Comparison of ENCODE assay signal across 17 cellular contexts in genomic region chr20:63655249-63655648, GRCh38. TPM values are rescaled to one million over a fixed set of nuclear protein-coding genes. Genes with fewer than 3 reads are reported as not detected.
"Had no signal": no experiment of that assay in that cellular context is flagged by ENCODE, and none has a peak within 500 bp of the region (broad histone marks: within the 10 kb centered on the region; RNA-seq: fewer than 3 reads in every experiment).

No MANE protein-coding gene starts in this region.

- H3K36me3 Mint-ChIP-seq: mesothelial cell of epicardium, WTC11 had no signal

- DNase-seq: activated CD4-positive, alpha-beta memory T cell treated with anti-CD3 and anti-CD28 coated beads, Interleukin-2, amount 10 ng/mL, durations not matched to agents 7 days and 5 days; activated CD4-positive, alpha-beta T cell treated with anti-CD3 and anti-CD28 coated beads for 4 hours; activated effector memory CD4-positive, alpha-beta T cell treated with Interleukin-2 at 50 U/mL for 16 hours; activated naive CD4-positive, alpha-beta T cell treated with anti-CD3 and anti-CD28 coated beads, Interleukin-2, amount 50 U/mL, for 16 hours; activated T-cell treated with anti-CD3 and anti-CD28 coated beads, Interleukin-2, amount 50 U/mL, for 4 hours; adrenal gland; dorsolateral prefrontal cortex; islet precursor cell; pancreas; stimulated activated CD4-positive, alpha-beta T cell treated with anti-CD3 and anti-CD28 coated beads, Interleukin-1b, Interleukin-23, amount 100 ng/mL, for 48 hours; stomach; testis had no signal

- H3K27ac Mint-ChIP-seq: activated CD4-positive, alpha-beta memory T cell treated with anti-CD3 and anti-CD28 coated beads, Interleukin-2, amount 10 ng/mL, durations not matched to agents 7 days and 5 days; mesothelial cell of epicardium; WTC11 had no signal

- H3K27ac ChIP-seq: adrenal gland, pancreas, testis had no signal

- H3K4me3 Mint-ChIP-seq: activated CD4-positive, alpha-beta memory T cell treated with anti-CD3 and anti-CD28 coated beads, Interleukin-2, amount 10 ng/mL, durations not matched to agents 7 days and 5 days; activated T-cell treated with anti-CD3 and anti-CD28 coated beads, Interleukin-2, amount 50 U/mL, for 4 hours had no signal

- H3K4me3 ChIP-seq: adrenal gland, dorsolateral prefrontal cortex, gastroesophageal sphincter, lung, pancreas, stomach, testis had no signal

- H3K9me3 Mint-ChIP-seq: activated CD4-positive, alpha-beta memory T cell treated with anti-CD3 and anti-CD28 coated beads, Interleukin-2, amount 10 ng/mL, durations not matched to agents 7 days and 5 days; activated T-cell treated with anti-CD3 and anti-CD28 coated beads, Interleukin-2, amount 50 U/mL, for 4 hours; mesothelial cell of epicardium; WTC11 had no signal

- H3K9me3 ChIP-seq: adrenal gland, gastroesophageal sphincter, pancreas, stomach, testis had no signal

- H3K36me3 ChIP-seq: adrenal gland, gastroesophageal sphincter, pancreas had no signal

- H3K27me3 ChIP-seq: adrenal gland, dorsolateral prefrontal cortex, gastroesophageal sphincter, pancreas, testis had no signal

RNA-seq across cellular contexts. Expression of gene TNFRSF6B, which starts 41.2 kb away (rescaled TPM):
- total RNA-seq: activated CD4-positive, alpha-beta memory T cell treated with anti-CD3 and anti-CD28 coated beads, Interleukin-2, amount 10 ng/mL, durations not matched to agents 7 days and 5 days; cardiac septum; mesothelial cell of epicardium; WTC11 had no signal
